In genomic region chr19:45791744-45792481, GRCh38 we compare ENCODE assay signal across 8 cellular contexts. TPM values are rescaled to one million over a fixed set of nuclear protein-coding genes. Genes with fewer than 3 reads are reported as not detected.
DNase-seq lines count a peak whose midpoint lies in the region; ATAC-seq and TF ChIP-seq lines count a peak whose summit lies in the region.

No MANE protein-coding gene starts in this region.

- H3K36me3 ChIP-seq in CD4-positive, CD25-positive, alpha-beta regulatory T cell (ENCODE audit: control insufficient read depth, insufficient read depth, low read length): peaks cover 11% of the 10 kb centered on the region
- H3K36me3 ChIP-seq in GM23338 (ENCODE audit: insufficient read depth): peaks cover 6% of the 10 kb centered on the region; the same call in 1 of the 2 replicates

- H3K27ac Mint-ChIP-seq in CD4-positive, CD25-positive, alpha-beta regulatory T cell: peak overlapping the region; percentile 30 to 94 (median 60)
- H3K27ac Mint-ChIP-seq in GM23338: peak overlapping the region; percentile 89
- H3K27ac Mint-ChIP-seq in activated CD8-positive, alpha-beta T cell treated with anti-CD3 and anti-CD28 coated beads, Interleukin-2, amount 10 ng/mL, durations not matched to agents 7 days and 5 days: peak overlapping the region; percentile 84

- no peaks in the 10 kb centered on the region for H3K9me2 ChIP-seq in GM23338 (ENCODE audit: insufficient read depth)

- CTCF ChIA-PET in activated CD8-positive, alpha-beta T cell treated with anti-CD3 and anti-CD28 coated beads, Interleukin-2, amount 10 ng/mL, durations not matched to agents 7 days and 5 days (lab: Charles Lee): interaction anchor here (1.0 to 8.2 kb wide), 8 partner anchors 8 to 99 kb away, joined by 3 to 62 read pairs (median 6); partner anchors contain the start of genes QPCTL and SIX5

- H3K4me3 Mint-ChIP-seq in CD4-positive, CD25-positive, alpha-beta regulatory T cell: peak overlapping the region; percentile 88 to 98 (median 94)
- peak overlapping the region; percentile 96 for H3K4me3 Mint-ChIP-seq in GM23338
- peak overlapping the region; percentile 82 for H3K4me3 Mint-ChIP-seq in activated CD8-positive, alpha-beta T cell treated with anti-CD3 and anti-CD28 coated beads, Interleukin-2, amount 10 ng/mL, durations not matched to agents 7 days and 5 days

- peaks cover 17% of the 10 kb centered on the region for H3K79me2 ChIP-seq in GM23338 (replicated peaks; ENCODE audit: insufficient read depth)

- no peak for DNase-seq in CD4-positive, CD25-positive, alpha-beta regulatory T cell
- DNase-seq in GM23338 (ENCODE audit: low spot score) (no peak), hippocampal formation (lab: John Stamatoyannopoulos, UW) (no peak), T-helper 9 cell (no peak)
- peak; percentile 38 for DNase-seq in activated CD8-positive, alpha-beta T cell treated with anti-CD3 and anti-CD28 coated beads, Interleukin-2, amount 10 ng/mL, durations not matched to agents 7 days and 5 days
- DNase-seq in stimulated activated naive CD4-positive, alpha-beta T cell treated with Interleukin-2 at 50 U/mL for 16 hours (lab: John Stamatoyannopoulos, UW): peak; percentile 19

- peaks cover 9% of the 10 kb centered on the region; the same call in 1 of the 2 replicates for H3F3A ChIP-seq in GM23338 (replicated peaks; ENCODE audit: low read depth)

- peak overlapping the region; percentile 61 for H3K27ac ChIP-seq in CD4-positive, CD25-positive, alpha-beta regulatory T cell (ENCODE audit: insufficient read depth, low read length, poor library complexity, severe bottlenecking)
- H3K27ac ChIP-seq in GM23338 (ENCODE audit: low read depth): no peak overlapping the region

- POLR2A ChIA-PET in activated CD8-positive, alpha-beta T cell treated with anti-CD3 and anti-CD28 coated beads, Interleukin-2, amount 10 ng/mL, durations not matched to agents 7 days and 5 days (lab: Charles Lee): interaction anchor here (0.5 to 1.2 kb wide), 3 partner anchors 22 to 124 kb away, joined by 3 to 6 read pairs (median 4); partner anchors contain the start of genes FBXO46, GIPR and SIX5

- ATAC-seq in CD4-positive, CD25-positive, alpha-beta regulatory T cell (ENCODE audit: low read depth in 2 of 2): no peak
- ATAC-seq in GM23338 (no peak), HG02759 (IDR thresholded peaks at IDR 0.05; ENCODE audit: unreplicated experiment) (no peak)
- no peak for ATAC-seq in activated CD8-positive, alpha-beta T cell treated with anti-CD3 and anti-CD28 coated beads, Interleukin-2, amount 10 ng/mL, durations not matched to agents 7 days and 5 days

- peaks cover 18% of the 10 kb centered on the region for H4K20me1 ChIP-seq in GM23338 (replicated peaks; ENCODE audit: insufficient read depth)

- H3K27me3 Mint-ChIP-seq in CD4-positive, CD25-positive, alpha-beta regulatory T cell: peaks cover 15% of the 10 kb centered on the region
- H3K27me3 Mint-ChIP-seq in GM23338 (ENCODE audit: insufficient read depth, low read depth, poor library complexity): peaks cover 12% of the 10 kb centered on the region
- peaks cover 54% of the 10 kb centered on the region for H3K27me3 Mint-ChIP-seq in activated CD8-positive, alpha-beta T cell treated with anti-CD3 and anti-CD28 coated beads, Interleukin-2, amount 10 ng/mL, durations not matched to agents 7 days and 5 days (ENCODE audit: low read depth)

- peaks cover 0 to 2% (median 0%) of the 10 kb centered on the region in 7 donors for H3K9me3 Mint-ChIP-seq in CD4-positive, CD25-positive, alpha-beta regulatory T cell
- no peaks in the 10 kb centered on the region; the same call in none of the 3 replicates for H3K9me3 Mint-ChIP-seq in GM23338
- H3K9me3 Mint-ChIP-seq in activated CD8-positive, alpha-beta T cell treated with anti-CD3 and anti-CD28 coated beads, Interleukin-2, amount 10 ng/mL, durations not matched to agents 7 days and 5 days (ENCODE audit: insufficient read depth): no peaks in the 10 kb centered on the region

- H3K4me3 ChIP-seq in CD4-positive, CD25-positive, alpha-beta regulatory T cell (ENCODE audit: low read depth, low read length): peak overlapping the region; percentile 70
- H3K4me3 ChIP-seq in GM23338 (peak overlapping the region; percentile 98), iPS-11a (ENCODE audit: low read depth, low read length) (peak overlapping the region; percentile 85)

- H3K4me2 ChIP-seq in GM23338: peak overlapping the region; percentile 99

- no peak overlapping the region for H2AFZ ChIP-seq in GM23338

- peaks cover 7 to 49% (median 31%) of the 10 kb centered on the region in 4 donors for H3K4me1 Mint-ChIP-seq in CD4-positive, CD25-positive, alpha-beta regulatory T cell
- peaks cover 20% of the 10 kb centered on the region for H3K4me1 Mint-ChIP-seq in GM23338
- peaks cover 27% of the 10 kb centered on the region for H3K4me1 Mint-ChIP-seq in activated CD8-positive, alpha-beta T cell treated with anti-CD3 and anti-CD28 coated beads, Interleukin-2, amount 10 ng/mL, durations not matched to agents 7 days and 5 days (ENCODE audit: low read depth)

- no peak for TF ChIP-seq CTCF in GM23338 (conservative IDR thresholded peaks at IDR 0.05; ENCODE audit: low read depth in 2 of 2)

- H3K4me1 ChIP-seq in CD4-positive, CD25-positive, alpha-beta regulatory T cell (ENCODE audit: control insufficient read depth, insufficient read depth, low read length, poor library complexity, severe bottlenecking): peaks cover 25% of the 10 kb centered on the region
- peaks cover 6% of the 10 kb centered on the region for H3K4me1 ChIP-seq in GM23338 (ENCODE audit: insufficient read depth)

- H3K36me3 Mint-ChIP-seq in CD4-positive, CD25-positive, alpha-beta regulatory T cell: peaks cover 24% of the 10 kb centered on the region
- peaks cover 37% of the 10 kb centered on the region for H3K36me3 Mint-ChIP-seq in GM23338 (ENCODE audit: low read depth)
- peaks cover 24% of the 10 kb centered on the region for H3K36me3 Mint-ChIP-seq in activated CD8-positive, alpha-beta T cell treated with anti-CD3 and anti-CD28 coated beads, Interleukin-2, amount 10 ng/mL, durations not matched to agents 7 days and 5 days (ENCODE audit: low read depth)

- no peaks in the 10 kb centered on the region for H3K9me3 ChIP-seq in CD4-positive, CD25-positive, alpha-beta regulatory T cell (ENCODE audit: control insufficient read depth in 2 of 2, low read length in 2 of 2)

- H3K27me3 ChIP-seq in CD4-positive, CD25-positive, alpha-beta regulatory T cell (ENCODE audit: control insufficient read depth, insufficient read depth, low read length): peaks cover 3% of the 10 kb centered on the region
- H3K27me3 ChIP-seq in GM23338 (ENCODE audit: insufficient read depth): no peaks in the 10 kb centered on the region

TF ChIP-seq in GM23338, 12 proteins besides CTCF, POLR2A, EP300 and RAD21:
- TF ChIP-seq STAT1 (IDR thresholded peaks at IDR 0.05; ENCODE audit: unreplicated experiment) (no peak), CREB1 (CRISPR knock-in tag; IDR thresholded peaks at IDR 0.05; ENCODE audit: low read depth) (no peak), POLR2AphosphoS5 (IDR thresholded peaks at IDR 0.05; ENCODE audit: low read depth) (no peak), JUNB (IDR thresholded peaks at IDR 0.05; ENCODE audit: unreplicated experiment) (no peak), ZNF114 (CRISPR knock-in tag; IDR thresholded peaks at IDR 0.05) (no peak), EZH2phosphoT487 (IDR thresholded peaks at IDR 0.05; ENCODE audit: unreplicated experiment) (no peak), ZNF331 (CRISPR knock-in tag; IDR thresholded peaks at IDR 0.05; ENCODE audit: low read depth) (no peak)

RNA-seq across cellular contexts. Expression of gene DMWD, which starts 0.7 kb away (rescaled TPM):
- 63.8 TPM for total RNA-seq in CD4-positive, CD25-positive, alpha-beta regulatory T cell
- 10 to 100 TPM; 13.5 to 18.3 (median 15.7) TPM for polyA plus RNA-seq in CD4-positive, CD25-positive, alpha-beta regulatory T cell
- 33.1 and 45.6 TPM in 2 replicates for total RNA-seq in GM23338 (2014; rRNA removed; shearing (Covaris generic))
- 11.8 and 12.1 TPM in 2 replicates for polyA plus RNA-seq in GM23338 (2016; fragmentation: Nextera tagmentation; extraction: Ambion mirVana)
- total RNA-seq in activated CD8-positive, alpha-beta T cell treated with anti-CD3 and anti-CD28 coated beads, Interleukin-2, amount 10 ng/mL, durations not matched to agents 7 days and 5 days: 10 to 100 TPM; 20.6 TPM

RNA-seq across cellular contexts. Expression of gene DMPK, which starts 9.6 kb away (rescaled TPM):
- 68.1 TPM for total RNA-seq in CD4-positive, CD25-positive, alpha-beta regulatory T cell
- 1 to 10 TPM in 3 of 4 donors, under 1 TPM in 1; 0.61 to 1.6 (median 1.5) TPM for polyA plus RNA-seq in CD4-positive, CD25-positive, alpha-beta regulatory T cell
- total RNA-seq in GM23338 (2014; rRNA removed; shearing (Covaris generic)): 18.9 and 24.0 TPM in 2 replicates
- polyA plus RNA-seq in GM23338 (2016; fragmentation: Nextera tagmentation; extraction: Ambion mirVana): 9.2 and 9.8 TPM in 2 replicates
- total RNA-seq in activated CD8-positive, alpha-beta T cell treated with anti-CD3 and anti-CD28 coated beads, Interleukin-2, amount 10 ng/mL, durations not matched to agents 7 days and 5 days: 10 to 100 TPM in 1 of 2 experiments, 1 to 10 TPM in 1; 9.9 to 14.4 TPM

RNA-seq across cellular contexts. Expression of gene SIX5, which starts 22.9 kb away (rescaled TPM):
- 1.3 TPM for total RNA-seq in CD4-positive, CD25-positive, alpha-beta regulatory T cell
- under 1 TPM in 3 of 4 donors, not detected in 1; 0.17 to 0.31 (median 0.20) TPM for polyA plus RNA-seq in CD4-positive, CD25-positive, alpha-beta regulatory T cell
- 16.1 and 22.6 TPM in 2 replicates for total RNA-seq in GM23338 (2014; rRNA removed; shearing (Covaris generic))
- 10.1 and 12.4 TPM in 2 replicates for polyA plus RNA-seq in GM23338 (2016; fragmentation: Nextera tagmentation; extraction: Ambion mirVana)
- total RNA-seq in activated CD8-positive, alpha-beta T cell treated with anti-CD3 and anti-CD28 coated beads, Interleukin-2, amount 10 ng/mL, durations not matched to agents 7 days and 5 days: under 1 TPM; 0.53 to 0.89 TPM

RNA-seq across cellular contexts. Expression of gene RSPH6A, which starts 23.2 kb away (rescaled TPM):
- 0.20 TPM for total RNA-seq in CD4-positive, CD25-positive, alpha-beta regulatory T cell
- polyA plus RNA-seq in CD4-positive, CD25-positive, alpha-beta regulatory T cell: not detected
- 0.21 and 0.23 TPM in 2 replicates for total RNA-seq in GM23338 (2014; rRNA removed; shearing (Covaris generic))
- 0.11 TPM in 1 of 2 replicates, not detected in the other for polyA plus RNA-seq in GM23338 (2016; fragmentation: Nextera tagmentation; extraction: Ambion mirVana)
- total RNA-seq in activated CD8-positive, alpha-beta T cell treated with anti-CD3 and anti-CD28 coated beads, Interleukin-2, amount 10 ng/mL, durations not matched to agents 7 days and 5 days: under 1 TPM; 0.55 to 0.68 TPM

RNA-seq across cellular contexts. Expression of gene MEIOSIN, which starts 58.7 kb away (rescaled TPM):
- not detected for total RNA-seq in CD4-positive, CD25-positive, alpha-beta regulatory T cell
- not detected for polyA plus RNA-seq in CD4-positive, CD25-positive, alpha-beta regulatory T cell
- total RNA-seq in GM23338 (2014; rRNA removed; shearing (Covaris generic)): 0.16 and 0.28 TPM in 2 replicates
- 0.21 TPM in 1 of 2 replicates, not detected in the other for polyA plus RNA-seq in GM23338 (2016; fragmentation: Nextera tagmentation; extraction: Ambion mirVana)
- total RNA-seq in activated CD8-positive, alpha-beta T cell treated with anti-CD3 and anti-CD28 coated beads, Interleukin-2, amount 10 ng/mL, durations not matched to agents 7 days and 5 days: not detected

Comparison
In these comparisons a context has a peak if more than half of its experiments do, and no peak if none do; other contexts are left out.
1. DNase-seq: peak in activated CD8-positive, alpha-beta T cell treated with anti-CD3 and anti-CD28 coated beads, Interleukin-2, amount 10 ng/mL, durations not matched to agents 7 days and 5 days (single experiment) and stimulated activated naive CD4-positive, alpha-beta T cell treated with Interleukin-2 at 50 U/mL for 16 hours (single experiment); none in CD4-positive, CD25-positive, alpha-beta regulatory T cell (0 of 3), GM23338 (single experiment), hippocampal formation (0 of 2) and T-helper 9 cell (single experiment).
2. Peak in every context shown above with its lines, with median percentiles within 50 percentile points of each other: H3K4me3 ChIP-seq, H3K27ac Mint-ChIP-seq and H3K4me3 Mint-ChIP-seq.